Comparison of ENCODE assay signal across 1 cellular context in genomic region chr2:217930783-217931563, GRCh38.
TF ChIP-seq lines count a peak whose summit lies in the region.

No MANE protein-coding gene starts in this region.

TF ChIP-seq in WTC11, 78 proteins besides CTCF, POLR2A, EP300 and RAD21 (continued from another document):
- TF ChIP-seq, protein P1, sequence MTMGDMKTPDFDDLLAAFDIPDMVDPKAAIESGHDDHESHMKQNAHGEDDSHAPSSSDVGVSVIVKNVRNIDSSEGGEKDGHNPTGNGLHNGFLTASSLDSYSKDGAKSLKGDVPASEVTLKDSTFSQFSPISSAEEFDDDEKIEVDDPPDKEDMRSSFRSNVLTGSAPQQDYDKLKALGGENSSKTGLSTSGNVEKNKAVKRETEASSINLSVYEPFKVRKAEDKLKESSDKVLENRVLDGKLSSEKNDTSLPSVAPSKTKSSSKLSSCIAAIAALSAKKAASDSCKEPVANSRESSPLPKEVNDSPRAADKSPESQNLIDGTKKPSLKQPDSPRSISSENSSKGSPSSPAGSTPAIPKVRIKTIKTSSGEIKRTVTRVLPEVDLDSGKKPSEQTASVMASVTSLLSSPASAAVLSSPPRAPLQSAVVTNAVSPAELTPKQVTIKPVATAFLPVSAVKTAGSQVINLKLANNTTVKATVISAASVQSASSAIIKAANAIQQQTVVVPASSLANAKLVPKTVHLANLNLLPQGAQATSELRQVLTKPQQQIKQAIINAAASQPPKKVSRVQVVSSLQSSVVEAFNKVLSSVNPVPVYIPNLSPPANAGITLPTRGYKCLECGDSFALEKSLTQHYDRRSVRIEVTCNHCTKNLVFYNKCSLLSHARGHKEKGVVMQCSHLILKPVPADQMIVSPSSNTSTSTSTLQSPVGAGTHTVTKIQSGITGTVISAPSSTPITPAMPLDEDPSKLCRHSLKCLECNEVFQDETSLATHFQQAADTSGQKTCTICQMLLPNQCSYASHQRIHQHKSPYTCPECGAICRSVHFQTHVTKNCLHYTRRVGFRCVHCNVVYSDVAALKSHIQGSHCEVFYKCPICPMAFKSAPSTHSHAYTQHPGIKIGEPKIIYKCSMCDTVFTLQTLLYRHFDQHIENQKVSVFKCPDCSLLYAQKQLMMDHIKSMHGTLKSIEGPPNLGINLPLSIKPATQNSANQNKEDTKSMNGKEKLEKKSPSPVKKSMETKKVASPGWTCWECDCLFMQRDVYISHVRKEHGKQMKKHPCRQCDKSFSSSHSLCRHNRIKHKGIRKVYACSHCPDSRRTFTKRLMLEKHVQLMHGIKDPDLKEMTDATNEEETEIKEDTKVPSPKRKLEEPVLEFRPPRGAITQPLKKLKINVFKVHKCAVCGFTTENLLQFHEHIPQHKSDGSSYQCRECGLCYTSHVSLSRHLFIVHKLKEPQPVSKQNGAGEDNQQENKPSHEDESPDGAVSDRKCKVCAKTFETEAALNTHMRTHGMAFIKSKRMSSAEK (CRISPR knock-in tag; IDR thresholded peaks at IDR 0.05; ENCODE audit: borderline replicate concordance) = no peak
- TF ChIP-seq ESRRA (CRISPR knock-in tag; IDR thresholded peaks at IDR 0.05; ENCODE audit: borderline replicate concordance) = no peak
- TF ChIP-seq ZNF416 (CRISPR knock-in tag; IDR thresholded peaks at IDR 0.05) = no peak
- TF ChIP-seq SMAD4 (CRISPR knock-in tag; IDR thresholded peaks at IDR 0.05) = no peak
- TF ChIP-seq RELA (CRISPR knock-in tag; IDR thresholded peaks at IDR 0.05; ENCODE audit: borderline replicate concordance) = no peak
- TF ChIP-seq NFATC4 (CRISPR knock-in tag; IDR thresholded peaks at IDR 0.05) = no peak
